ENCODE assay signal across 8 cellular contexts in genomic region chr12:46388427-46388992, GRCh38. TPM values are rescaled to one million over a fixed set of nuclear protein-coding genes. Genes with fewer than 3 reads are reported as not detected.
A peak's percentile ranks its signal among the peaks of the same experiment; 100 is the strongest.
DNase-seq lines count a peak whose midpoint lies in the region; ATAC-seq and TF ChIP-seq lines count a peak whose summit lies in the region.

No MANE protein-coding gene starts in this region.

- no peaks in the 10 kb centered on the region for H3K36me3 ChIP-seq in esophagus muscularis mucosa

- peaks cover 43 to 74% (median 59%) of the 10 kb centered on the region in 4 donors for H3K4me1 ChIP-seq in esophagus muscularis mucosa

- WGBS in esophagus muscularis mucosa: 77% methylated on average over 3 of the region's 3 CpGs

- ATAC-seq in GM18502 (IDR thresholded peaks at IDR 0.05; ENCODE audit: poor library complexity, unreplicated experiment) (peak; percentile 65), GM21723 (IDR thresholded peaks at IDR 0.05; ENCODE audit: unreplicated experiment) (peak; percentile 67)

- intact Hi-C loops in esophagus muscularis mucosa (cut with DNase I): loop anchor here (10.0 kb wide), 2 partner anchors 136 to 166 kb away; no protein-coding TSS in a partner anchor

- no peak for TF ChIP-seq POLR2A in esophagus muscularis mucosa (IDR thresholded peaks at IDR 0.05; ENCODE audit: low read depth)

- H3K4me3 ChIP-seq in esophagus muscularis mucosa: no peak overlapping the region

- no peak for TF ChIP-seq EP300 in esophagus muscularis mucosa (IDR thresholded peaks at IDR 0.05)

- no peaks in the 10 kb centered on the region for H3K27me3 ChIP-seq in esophagus muscularis mucosa

- DNase-seq in Kasumi-1 (lab: John Stamatoyannopoulos, UW): peak; percentile 28 to 34
- no peak for DNase-seq in esophagus muscularis mucosa (ENCODE audit: extremely low spot score)
- DNase-seq in GF-D8 (lab: John Stamatoyannopoulos, UW): no peak
- no peak for DNase-seq in DMS53 treated with DMSO at 0.1 percent for 48 hours (lab: John Stamatoyannopoulos, UW; ENCODE audit: unreplicated experiment)
- no peak for DNase-seq in KG1 (lab: John Stamatoyannopoulos, UW)
- DNase-seq in C1 segment of cervical spinal cord (lab: John Stamatoyannopoulos, UW): no peak

- no peaks in the 10 kb centered on the region for H3K9me3 ChIP-seq in esophagus muscularis mucosa

- TF ChIP-seq CTCF in esophagus muscularis mucosa (IDR thresholded peaks at IDR 0.05): no peak

- H3K27ac ChIP-seq in esophagus muscularis mucosa (replicated peaks in 1 of 4): peak overlapping the region; percentile 5 to 99 (median 74)

RNA-seq across cellular contexts. Expression of gene SLC38A2, which starts 15.9 kb away (rescaled TPM):
- 100 to 1,000 TPM; 177 to 241 (median 225) TPM for total RNA-seq in esophagus muscularis mucosa

Comparison
In these comparisons a context has a peak if more than half of its experiments do, and no peak if none do; other contexts are left out.
1. DNase-seq: peak in Kasumi-1 (2 of 2); none in esophagus muscularis mucosa (single experiment), GF-D8 (single experiment), DMS53 treated with DMSO at 0.1 percent for 48 hours (single experiment), KG1 (single experiment) and C1 segment of cervical spinal cord (0 of 14).